28 cellular contexts compared by ENCODE assay signal in the genomic region with DNA sequence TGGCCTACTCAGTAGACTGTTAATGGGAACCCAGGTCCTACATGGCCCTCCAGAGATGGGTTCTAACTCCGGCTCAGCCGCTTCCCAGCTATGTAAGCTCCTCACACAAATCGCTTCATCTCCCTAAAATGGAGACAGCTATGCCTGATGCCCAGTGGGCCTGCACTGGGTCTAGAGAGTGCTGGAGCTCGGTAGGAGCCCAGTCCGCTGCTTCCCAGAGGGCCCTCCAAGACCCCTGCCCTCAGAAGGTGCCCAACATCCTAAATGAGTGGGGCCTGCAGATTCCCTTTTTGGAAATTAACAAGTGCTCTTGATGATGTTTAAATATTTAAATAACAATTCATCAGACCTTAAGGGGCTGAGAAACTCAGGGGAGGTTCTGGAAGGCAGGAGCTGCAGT. TPM values are rescaled to one million over a fixed set of nuclear protein-coding genes. Genes with fewer than 3 reads are reported as not detected.
DNase-seq lines count a peak whose midpoint lies in the region; ATAC-seq, FAIRE-seq and TF ChIP-seq lines count a peak whose summit lies in the region.
"Had no signal": no experiment of that assay in that cellular context is flagged by ENCODE, and none has a peak within 500 bp of the region (broad histone marks: within the 10 kb centered on the region; RNA-seq: fewer than 3 reads in every experiment).

No MANE protein-coding gene starts in this region.

- H3K4me3 ChIP-seq in right lobe of liver = no peak overlapping the region
- no peak overlapping the region for H3K4me3 ChIP-seq in HepG2 (replicated peaks in 1 of 3; ENCODE audit: insufficient read depth in 1 of 3, low read depth in 2 of 3, low read length in 3 of 3)
- H3K4me3 ChIP-seq in kidney (ENCODE audit: low read length in 2 of 2) = no peak overlapping the region
- H3K4me3 ChIP-seq in sigmoid colon = no peak overlapping the region
- no peak overlapping the region for H3K4me3 ChIP-seq in aorta (ENCODE audit: low read length in 2 of 2)
- H3K4me3 ChIP-seq: BLaER1, GM23338, smooth muscle cell, thyroid gland had no signal

- WGBS in right lobe of liver (ENCODE audit: insufficient coverage, low coverage, low lambda C conversion rate, missing lambda C conversion rate) = 100% methylated on average over 2 of the region's 5 CpGs
- 99% methylated on average over 5 of the region's 5 CpGs for WGBS in HepG2 (ENCODE audit: low lambda C conversion rate)
- WGBS in sigmoid colon, 2 donors = 84 to 86% methylated on average over 5 of the region's 5 CpGs
- 88 to 89% methylated on average over 5 of the region's 5 CpGs for WGBS in aorta, 2 donors

- H3K4me1 ChIP-seq in right lobe of liver = peaks cover 0 to 23% (median 8%) of the 10 kb centered on the region in 4 donors
- peaks cover 29% of the 10 kb centered on the region for H3K4me1 ChIP-seq in HepG2 (ENCODE audit: insufficient read depth, low read length)
- peaks cover 10 to 26% of the 10 kb centered on the region in 2 donors for H3K4me1 ChIP-seq in kidney (ENCODE audit: control insufficient read depth in 1 of 2, insufficient read depth in 1 of 2, low read depth in 1 of 2, low read length in 2 of 2)
- H3K4me1 ChIP-seq in sigmoid colon = peaks cover 0 to 52% (median 45%) of the 10 kb centered on the region in 4 donors
- peaks cover 0 to 3% of the 10 kb centered on the region in 2 donors for H3K4me1 ChIP-seq in aorta (ENCODE audit: control insufficient read depth in 1 of 2, insufficient read depth in 2 of 2, low read length in 2 of 2)

- in situ Hi-C loops in HepG2 (cut with HindIII; ENCODE audit: extremely low pct_ligation_motif_present, low pct_unique_long_range_greater_than_20kb) = no loop called here

- H3K27ac ChIP-seq in right lobe of liver (no peak overlapping the region), HepG2 (ENCODE audit: extremely low read length, insufficient read depth, low read length) (no peak overlapping the region), kidney (ENCODE audit: low read depth in 2 of 2, low read length in 2 of 2) (no peak overlapping the region), sigmoid colon (peak overlapping the region; percentile 80 to 89 (median 84)), aorta (ENCODE audit: low read depth in 1 of 2, low read length in 2 of 2) (no peak overlapping the region)
- H3K27ac ChIP-seq: BLaER1 had no signal

- CTCF ChIA-PET in HepG2 (lab: Yijun Ruan, JAX; ENCODE audit: low intra/inter-chr PET ratio, low total read pairs) = no interaction called here

- ATAC-seq in right lobe of liver = no peak
- ATAC-seq in HepG2 = no peak
- no peak for ATAC-seq in aorta (ENCODE audit: low FRiP score)
- ATAC-seq in HG02970 (IDR thresholded peaks at IDR 0.05; ENCODE audit: low FRiP score, unreplicated experiment) = no peak
- ATAC-seq: activated T-cell treated with anti-CD3 and anti-CD28 coated beads, Interleukin-2, amount 50 U/mL, for 72 hours; GM23338; naive thymus-derived CD4-positive, alpha-beta T cell; stimulated activated naive CD8-positive, alpha-beta T cell treated with anti-CD3 and anti-CD28 coated beads, Interleukin-15, Interleukin-2, amounts not matched to agents 100 U/mL and 50 U/mL, for 24 hours had no signal

- H3K9me3 ChIP-seq in right lobe of liver (no peaks in the 10 kb centered on the region), HepG2 (ENCODE audit: low read length) (no peaks in the 10 kb centered on the region), kidney (ENCODE audit: control insufficient read depth in 1 of 2, low read length in 2 of 2) (peaks cover 0 to 3% of the 10 kb centered on the region in 2 donors), sigmoid colon (no peaks in the 10 kb centered on the region), aorta (ENCODE audit: control insufficient read depth, low read length) (no peaks in the 10 kb centered on the region)
- H3K9me3 ChIP-seq: thyroid gland had no signal

- no peak overlapping the region for H3K4me2 ChIP-seq in HepG2 (ENCODE audit: low read depth, low read length)
- H3K4me2 ChIP-seq: BLaER1, GM23338, smooth muscle cell had no signal

- intact Hi-C loops in right lobe of liver (cut with DNase I) = no loop called here
- intact Hi-C loops in HepG2 (cut with micrococcal nuclease; ENCODE audit: unreplicated experiment) = no loop called here
- intact Hi-C loops in kidney (cut with DNase I) = no loop called here
- intact Hi-C loops in sigmoid colon (cut with DNase I) = loop anchor here (2.0 kb wide), 1 partner anchor 31 kb away; no protein-coding TSS in a partner anchor
- intact Hi-C loops in aorta (cut with DNase I) = no loop called here

- TF ChIP-seq EP300 in HepG2 (IDR thresholded peaks at IDR 0.05; ENCODE audit: low read depth in 2 of 2, low read length in 2 of 2) (no peak), HepG2 (CRISPR knock-in tag; IDR thresholded peaks at IDR 0.05; ENCODE audit: borderline replicate concordance) (no peak), sigmoid colon (IDR thresholded peaks at IDR 0.05) (no peak)

- BruUV-seq in HepG2 (replicated peaks; lab: Mats Ljungman, UMichigan) = no TSS peak

- no peak overlapping the region for H2AFZ ChIP-seq in HepG2 (ENCODE audit: low read length)

- TF ChIP-seq CTCF in right lobe of liver (IDR thresholded peaks at IDR 0.05) (no peak), HepG2 (CRISPR knock-in tag; IDR thresholded peaks at IDR 0.05) (no peak), kidney (IDR thresholded peaks at IDR 0.05; ENCODE audit: borderline replicate concordance, extremely low read depth, insufficient read depth) (no peak), sigmoid colon (IDR thresholded peaks at IDR 0.05) (no peak)

- no peak for TF ChIP-seq RAD21 in HepG2 (CRISPR knock-in tag; IDR thresholded peaks at IDR 0.05)

- TF ChIP-seq POLR2A in right lobe of liver (IDR thresholded peaks at IDR 0.05) (no peak), HepG2 (IDR thresholded peaks at IDR 0.05; ENCODE audit: insufficient read depth in 1 of 2, low read depth in 2 of 2, low read length in 2 of 2) (no peak), sigmoid colon (IDR thresholded peaks at IDR 0.05) (no peak)

- H3K79me2 ChIP-seq in HepG2 (ENCODE audit: insufficient read depth, low read length) = peaks cover 4% of the 10 kb centered on the region

- H3K9ac ChIP-seq in HepG2 (ENCODE audit: insufficient read depth, low read depth, low read length) (no peak overlapping the region), kidney (ENCODE audit: low read length in 2 of 2) (no peak overlapping the region)
- H3K9ac ChIP-seq: BLaER1 had no signal

- H3K36me3 ChIP-seq in right lobe of liver (no peaks in the 10 kb centered on the region), HepG2 (replicated peaks in 1 of 2; ENCODE audit: control insufficient read depth in 1 of 2, insufficient read depth in 2 of 2, low read length in 2 of 2) (no peaks in the 10 kb centered on the region), kidney (ENCODE audit: control insufficient read depth in 1 of 2, insufficient read depth in 2 of 2, low read length in 2 of 2) (no peaks in the 10 kb centered on the region), sigmoid colon (no peaks in the 10 kb centered on the region), aorta (ENCODE audit: control insufficient read depth in 1 of 2, insufficient read depth in 2 of 2, low read length in 1 of 2) (no peaks in the 10 kb centered on the region)
- H3K36me3 ChIP-seq: BLaER1, thyroid gland had no signal

- POLR2A ChIA-PET in HepG2 (lab: Yijun Ruan, JAX) = interaction anchor here (0.8 to 36.8 kb wide), 4 partner anchors 14 to 152 kb away, joined by 3 to 1537 read pairs (median 6); a partner anchor contains a TSS

- no peaks in the 10 kb centered on the region for H4K20me1 ChIP-seq in HepG2 (ENCODE audit: insufficient read depth, low read length)
- H4K20me1 ChIP-seq: BLaER1 had no signal

- H3K27me3 ChIP-seq in right lobe of liver (no peaks in the 10 kb centered on the region), HepG2 (ENCODE audit: control insufficient read depth in 1 of 2, insufficient read depth in 2 of 2, low read length in 2 of 2) (no peaks in the 10 kb centered on the region), sigmoid colon (no peaks in the 10 kb centered on the region), aorta (ENCODE audit: control insufficient read depth in 1 of 2, insufficient read depth in 2 of 2, low read length in 1 of 2) (no peaks in the 10 kb centered on the region)
- H3K27me3 ChIP-seq: BLaER1, thyroid gland had no signal

- FAIRE-seq in HepG2 (lab: Jason Lieb, UNC) (no peak), kidney (lab: Jason Lieb, UNC) (no peak)
- FAIRE-seq: GM19239 had no signal

- DNase-seq in right lobe of liver = peak in 2 of 3 donors; percentile 21 to 26
- DNase-seq in HepG2 (ENCODE audit: low spot score) = no peak
- peak; percentile 16 for DNase-seq in kidney
- peak; percentile 58 for DNase-seq in sigmoid colon
- DNase-seq in aorta = peak; percentile 14 to 42
- no peak for DNase-seq in activated T-cell treated with anti-CD3 and anti-CD28 coated beads for 4 hours
- DNase-seq in KG1 (lab: John Stamatoyannopoulos, UW) = no peak
- DNase-seq: activated CD4-positive, alpha-beta T cell treated with anti-CD3 and anti-CD28 coated beads, Interleukin-2, amount 50 U/mL, for 4 hours; activated CD4-positive, CD25-positive, alpha-beta regulatory T cell; activated naive CD4-positive, alpha-beta T cell treated with anti-CD3 and anti-CD28 coated beads for 36 hours; activated T-cell treated with anti-CD3 and anti-CD28 coated beads, Interleukin-2, amount 50 U/mL, for 72 hours; amniotic stem cell; DMS 273 treated with DMSO at 0.1 percent for 48 hours; effector CD4-positive, alpha-beta T cell; midbrain; naive thymus-derived CD4-positive, alpha-beta T cell; NCI-H1092; NCI-H1694 treated with DMSO at 0.1 percent for 48 hours; NCI-H446 treated with DMSO at 0.1 percent for 48 hours; occipital lobe; stimulated activated CD4-positive, alpha-beta T cell treated with anti-CD3 and anti-CD28 coated beads, Interleukin-1b, Interleukin-23, amount 100 ng/mL, for 48 hours; stimulated activated naive CD8-positive, alpha-beta T cell treated with anti-CD3 and anti-CD28 coated beads, Interleukin-15, Interleukin-2, amounts not matched to agents 100 U/mL and 50 U/mL, for 24 hours had no signal

RNA-seq across cellular contexts. Expression of a gene that starts 47.1 kb away (rescaled TPM):
- 10 to 100 TPM; 17.5 to 34.7 (median 20.2) TPM for total RNA-seq in right lobe of liver
- total RNA-seq in HepG2 (2016; rRNA removed; fragmentation: Illumina TruSeq; extraction: Trizol) = 22.0 and 22.8 TPM in 2 replicates
- total RNA-seq in HepG2 (2016; cell fraction: cytosol; rRNA removed; fragmentation: Illumina TruSeq; extraction: Trizol; ENCODE audit: low read depth) = 4.7 and 4.9 TPM in 2 replicates
- total RNA-seq in HepG2 (2016; cell fraction: insoluble cytoplasmic fraction; rRNA removed; fragmentation: Illumina TruSeq; extraction: Trizol) = 18.5 and 23.5 TPM in 2 replicates
- 12.9 and 13.2 TPM in 2 replicates for total RNA-seq in HepG2 (2016; cell fraction: membrane; rRNA removed; fragmentation: Illumina TruSeq; extraction: Trizol)
- total RNA-seq in HepG2 (2016; cell fraction: nucleus; rRNA removed; fragmentation: Illumina TruSeq; extraction: Trizol) = 16.8 and 19.0 TPM in 2 replicates
- 15.2 and 17.3 TPM in 2 replicates for polyA plus RNA-seq in HepG2 (2011; rRNA removed)
- polyA plus RNA-seq in HepG2 (2011; cell fraction: cytosol; rRNA removed) = 9.2 and 11.9 TPM in 2 replicates
- polyA plus RNA-seq in HepG2 (2011; cell fraction: nucleus; rRNA removed) = 20.1 and 23.4 TPM in 2 replicates
- polyA plus RNA-seq in HepG2 (2012) = 13.4 and 14.5 TPM in 2 replicates
- polyA plus RNA-seq in HepG2 (2016; cell fraction: cytosol; fragmentation: Illumina TruSeq; extraction: Trizol; ENCODE audit: low read depth) = 5.3 and 5.4 TPM in 2 replicates
- 19.1 and 22.3 TPM in 2 replicates for polyA plus RNA-seq in HepG2 (2016; cell fraction: insoluble cytoplasmic fraction; fragmentation: Illumina TruSeq; extraction: Trizol; ENCODE audit: low read depth)
- 8.7 and 10.7 TPM in 2 replicates for polyA plus RNA-seq in HepG2 (2016; cell fraction: membrane; fragmentation: Illumina TruSeq; extraction: Trizol; ENCODE audit: low read depth)
- polyA plus RNA-seq in HepG2 (2016; cell fraction: nucleus; fragmentation: Illumina TruSeq; extraction: Trizol; ENCODE audit: insufficient read depth, low read depth) = 19.4 and 22.9 TPM in 2 replicates
- polyA minus RNA-seq in HepG2 (2011; rRNA and poly(A)+ RNA removed; ENCODE audit: low replicate concordance) = 14.3 and 29.5 TPM in 2 replicates
- 11.9 and 13.8 TPM in 2 replicates for polyA minus RNA-seq in HepG2 (2011; cell fraction: cytosol; rRNA and poly(A)+ RNA removed)
- 28.6 and 28.8 TPM in 2 replicates for polyA minus RNA-seq in HepG2 (2011; cell fraction: nucleus; rRNA and poly(A)+ RNA removed)
- total RNA-seq in kidney = 35.5 TPM
- 37.5 TPM for polyA plus RNA-seq in kidney (ENCODE audit: insufficient read depth, low read depth, low replicate concordance)
- 10 to 100 TPM; 32.3 to 54.6 (median 41.8) TPM for total RNA-seq in sigmoid colon
- polyA plus RNA-seq in sigmoid colon = 10 to 100 TPM; 25.2 to 36.3 (median 25.3) TPM
- 10 to 100 TPM; 34.8 to 42.3 TPM for total RNA-seq in aorta
- polyA plus RNA-seq in aorta = 10 to 100 TPM; 27.5 to 33.6 TPM

Comparison
In these comparisons a context has a peak if more than half of its experiments do, and no peak if none do; other contexts are left out.
1. DNase-seq: peak in right lobe of liver (2 of 3), kidney (single experiment), sigmoid colon (single experiment) and aorta (2 of 2); none in HepG2 (single experiment), activated T-cell treated with anti-CD3 and anti-CD28 coated beads for 4 hours (single experiment) and KG1 (single experiment).
2. H3K27ac ChIP-seq: peak in sigmoid colon (4 of 4); none in right lobe of liver (0 of 3), HepG2 (single experiment), kidney (0 of 2) and aorta (0 of 2).